ENCODE assay signal across 13 cellular contexts in the genomic region with DNA sequence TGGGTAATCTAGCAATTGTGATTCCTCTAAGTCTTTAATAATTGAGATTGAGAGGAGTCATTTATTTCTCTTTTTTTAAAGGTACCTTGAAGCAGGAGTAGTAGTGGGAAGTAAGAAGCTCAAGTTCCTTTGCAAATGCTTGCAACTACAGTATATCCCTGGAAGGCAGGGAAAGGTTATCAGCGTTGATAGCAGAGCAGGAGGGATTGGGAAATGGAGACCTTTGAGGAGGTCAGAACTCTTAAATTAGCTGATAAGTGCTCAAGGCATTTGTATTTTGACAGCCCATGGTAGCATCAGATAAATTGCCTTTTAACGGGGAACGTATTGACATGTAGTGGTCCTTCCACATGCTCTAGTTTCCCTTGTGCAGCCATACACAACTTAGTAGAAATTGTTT. TPM values are rescaled to one million over a fixed set of nuclear protein-coding genes. Genes with fewer than 3 reads are reported as not detected.
DNase-seq lines count a peak whose midpoint lies in the region; ATAC-seq and TF ChIP-seq lines count a peak whose summit lies in the region.
"Had no signal": no experiment of that assay in that cellular context is flagged by ENCODE, and none has a peak within 500 bp of the region (broad histone marks: within the 10 kb centered on the region; RNA-seq: fewer than 3 reads in every experiment).

No MANE protein-coding gene starts in this region.

- H4K8ac ChIP-seq in H9 (replicated peaks; ENCODE audit: insufficient read length, low read depth, low read length) (no peak overlapping the region), mesendoderm (ENCODE audit: low read depth, low read length) (no peak overlapping the region)

- H3K27me3 Mint-ChIP-seq in H9 (ENCODE audit: low read depth) = no peaks in the 10 kb centered on the region

- no peak for TF ChIP-seq POLR2A in upper lobe of left lung (IDR thresholded peaks at IDR 0.05)

- H3K27ac ChIP-seq in H9 (ENCODE audit: insufficient read length, low read depth, low read length) (no peak overlapping the region), mesendoderm (ENCODE audit: low read depth, low read length) (no peak overlapping the region), upper lobe of left lung (peak overlapping the region; percentile 58 to 81 (median 76))

- H3K4ac ChIP-seq in H9 (ENCODE audit: low read depth, low read length) = no peak overlapping the region
- no peak overlapping the region for H3K4ac ChIP-seq in mesendoderm (ENCODE audit: low read depth, low read length)

- DNase-seq in H9 = no peak
- no peak for DNase-seq in adipocyte (ENCODE audit: low read depth)
- DNase-seq in mesendoderm = peak; percentile 80
- no peak for DNase-seq in upper lobe of left lung
- DNase-seq in OCI-M2 (lab: John Stamatoyannopoulos, UW; ENCODE audit: unreplicated experiment) = no peak
- no peak for DNase-seq in superior temporal gyrus (ENCODE audit: extremely low spot score)
- DNase-seq: BE2C, Kasumi-1, NCI-H1105 treated with DMSO at 0.1 percent for 48 hours, NCI-H187 treated with DMSO at 0.1 percent for 48 hours, NCI-H446 treated with DMSO at 0.1 percent for 48 hours, SIG-M5 had no signal

- H2BK120ac ChIP-seq in H9 (ENCODE audit: low read depth, low read length, poor library complexity, severe bottlenecking) = no peak overlapping the region
- H2BK120ac ChIP-seq in mesendoderm (ENCODE audit: low read depth, low read length) = no peak overlapping the region

- H3K4me1 Mint-ChIP-seq in H9 = peaks cover 29 to 35% of the 10 kb centered on the region in 2 experiments

- H3K4me1 ChIP-seq in H9 (ENCODE audit: insufficient read depth, low read length) = peaks cover 4% of the 10 kb centered on the region; the same call in 1 of the 2 replicates
- peaks cover 41% of the 10 kb centered on the region for H3K4me1 ChIP-seq in adipocyte (ENCODE audit: control insufficient read depth, insufficient read depth, low read length)
- H3K4me1 ChIP-seq in mesendoderm (ENCODE audit: control insufficient read depth, low read depth, low read length) = peaks cover 2% of the 10 kb centered on the region
- peaks cover 44 to 59% (median 47%) of the 10 kb centered on the region in 4 donors for H3K4me1 ChIP-seq in upper lobe of left lung

- H3K23me2 ChIP-seq in H9 (ENCODE audit: insufficient read length, low read depth, low read length, poor library complexity, severe bottlenecking) = no peaks in the 10 kb centered on the region

- no peak overlapping the region for H2AFZ ChIP-seq in H9 (ENCODE audit: low read length)

- H2BK20ac ChIP-seq in H9 (ENCODE audit: low read depth, low read length, poor library complexity, severe bottlenecking) = no peak overlapping the region

- no peaks in the 10 kb centered on the region for H3K36me3 ChIP-seq in adipocyte (ENCODE audit: control insufficient read depth, insufficient read depth, low read length, severe bottlenecking)
- no peaks in the 10 kb centered on the region for H3K36me3 ChIP-seq in mesendoderm (ENCODE audit: control insufficient read depth, insufficient read depth, low read length)
- H3K36me3 ChIP-seq in upper lobe of left lung = no peaks in the 10 kb centered on the region
- H3K36me3 ChIP-seq: BE2C had no signal

- peak overlapping the region in 2 of 3 experiments; percentile 18 to 20; a peak in 1 of 7 replicates for H3K27ac Mint-ChIP-seq in H9

- H3K56ac ChIP-seq in H9 (ENCODE audit: insufficient read length, low read depth, low read length) (no peak overlapping the region), mesendoderm (ENCODE audit: low read length) (no peak overlapping the region)

- H3K9me3 ChIP-seq in H9 (ENCODE audit: control insufficient read depth, low read depth, low read length) = no peaks in the 10 kb centered on the region
- H3K9me3 ChIP-seq in adipocyte (ENCODE audit: control insufficient read depth, low read length) = no peaks in the 10 kb centered on the region
- no peaks in the 10 kb centered on the region for H3K9me3 ChIP-seq in upper lobe of left lung
- H3K9me3 ChIP-seq: BE2C had no signal

- H3K18ac ChIP-seq in H9 (ENCODE audit: insufficient read length, low read depth, low read length) = no peak overlapping the region
- no peak overlapping the region for H3K18ac ChIP-seq in mesendoderm (ENCODE audit: low read length)

- no peak for TF ChIP-seq CTCF in H9 (conservative IDR thresholded peaks at IDR 0.05)
- no peak for TF ChIP-seq CTCF in upper lobe of left lung (IDR thresholded peaks at IDR 0.05)

- H3K4me3 Mint-ChIP-seq in H9 = no peak overlapping the region

- H4K91ac ChIP-seq in H9 (ENCODE audit: insufficient read length, low read depth, low read length) = no peak overlapping the region

- no peaks in the 10 kb centered on the region for H3K9me3 Mint-ChIP-seq in H9

- H3T11ph ChIP-seq in H9 (ENCODE audit: low read length) = no peak overlapping the region

- H3K79me2 ChIP-seq in H9 (ENCODE audit: insufficient read depth, low read length) (peaks cover 3% of the 10 kb centered on the region; the same call in 1 of the 2 replicates), mesendoderm (ENCODE audit: control insufficient read depth, insufficient read depth, low read length) (peaks cover 7% of the 10 kb centered on the region)

- no peak overlapping the region for H3K23ac ChIP-seq in H9 (ENCODE audit: insufficient read length, low read depth, low read length)
- H3K23ac ChIP-seq in mesendoderm (ENCODE audit: low read length) = no peak overlapping the region

- no peak for ATAC-seq in upper lobe of left lung (ENCODE audit: low FRiP score in 2 of 2)
- no peak for ATAC-seq in GM18858 (IDR thresholded peaks at IDR 0.05; ENCODE audit: unreplicated experiment)

- H2AK5ac ChIP-seq in H9 (ENCODE audit: insufficient read length, low read length) (no peak overlapping the region), mesendoderm (ENCODE audit: low read length) (no peak overlapping the region)

- no peak overlapping the region for H3K4me2 ChIP-seq in H9 (ENCODE audit: insufficient read depth, insufficient read length, low read length)
- no peak overlapping the region for H3K4me2 ChIP-seq in mesendoderm (ENCODE audit: low read length)

- H3K36me3 Mint-ChIP-seq in H9 (ENCODE audit: insufficient read depth in 1 of 3, low read depth in 3 of 3) = no peaks in the 10 kb centered on the region; a peak in 1 of 7 replicates

- no peak overlapping the region for H4K5ac ChIP-seq in H9 (ENCODE audit: insufficient read length, low read depth, low read length)
- H4K5ac ChIP-seq in mesendoderm (ENCODE audit: low read length) = no peak overlapping the region

- H3K27me3 ChIP-seq in H9 (ENCODE audit: insufficient read depth, low read length) (no peaks in the 10 kb centered on the region), adipocyte (replicated peaks; ENCODE audit: control insufficient read depth, insufficient read depth, low read length) (no peaks in the 10 kb centered on the region), mesendoderm (ENCODE audit: insufficient read depth, low read length, poor library complexity) (no peaks in the 10 kb centered on the region), upper lobe of left lung (no peaks in the 10 kb centered on the region)
- H3K27me3 ChIP-seq: BE2C had no signal

- H2BK5ac ChIP-seq in H9 (ENCODE audit: insufficient read length, low read length) = no peak overlapping the region
- no peak overlapping the region for H2BK5ac ChIP-seq in mesendoderm (ENCODE audit: low read length)

- H2BK15ac ChIP-seq in H9 (ENCODE audit: low read depth, low read length) (no peak overlapping the region), mesendoderm (replicated peaks; ENCODE audit: low read depth) (no peak overlapping the region)

- no peaks in the 10 kb centered on the region for H4K20me1 ChIP-seq in H9 (ENCODE audit: control insufficient read depth, insufficient read depth, insufficient read length)

- H2BK12ac ChIP-seq in H9 (ENCODE audit: insufficient read length, low read depth, low read length) = no peak overlapping the region

- no peak overlapping the region for H3K14ac ChIP-seq in H9 (ENCODE audit: insufficient read depth, low read length)

- no peak for TF ChIP-seq EP300 in upper lobe of left lung (IDR thresholded peaks at IDR 0.05)

- no CpG with 5 or more reads among the region's 3 CpGs for WGBS in H9 (ENCODE audit: extremely low coverage, insufficient read length, low lambda C conversion rate)
- WGBS in mesendoderm (ENCODE audit: extremely low coverage, insufficient coverage, low lambda C conversion rate) = no CpG with 5 or more reads among the region's 3 CpGs
- 87 to 91% methylated on average over 3 of the region's 3 CpGs for WGBS in upper lobe of left lung, 2 donors

- H3K4me3 ChIP-seq in adipocyte (ENCODE audit: low read length) = peak overlapping the region; percentile 58
- H3K4me3 ChIP-seq in mesendoderm (ENCODE audit: low read length) = no peak overlapping the region
- no peak overlapping the region for H3K4me3 ChIP-seq in upper lobe of left lung

- H3K9ac ChIP-seq in H9 (ENCODE audit: extremely low read depth, insufficient read length, low read length) (no peak overlapping the region), adipocyte (ENCODE audit: low read length) (no peak overlapping the region), mesendoderm (ENCODE audit: low read length) (no peak overlapping the region)

- H3K79me1 ChIP-seq in H9 (ENCODE audit: insufficient read depth, low read depth, low read length, poor library complexity, severe bottlenecking) = peaks cover 3% of the 10 kb centered on the region
- peaks cover 2% of the 10 kb centered on the region for H3K79me1 ChIP-seq in mesendoderm (ENCODE audit: low read length)

RNA-seq across cellular contexts. Expression of a gene that starts 47.7 kb away (rescaled TPM):
- 20.7 and 25.2 TPM in 2 replicates for total RNA-seq in H9 (2021)
- polyA plus RNA-seq in mesendoderm (2013, experiment 1 of 2) = 13.8 TPM
- polyA plus RNA-seq in mesendoderm (2013, experiment 2 of 2) = 13.2 TPM
- 10 to 100 TPM; 54.9 to 89.1 (median 75.2) TPM for total RNA-seq in upper lobe of left lung

Comparison
In these comparisons a context has a peak if more than half of its experiments do, and no peak if none do; other contexts are left out.
1. H3K27ac ChIP-seq: peak in upper lobe of left lung (4 of 4); none in H9 (single experiment) and mesendoderm (single experiment).